1 cellular context compared by ENCODE assay signal in genomic region chr1:53890522-53890941, GRCh38.
TF ChIP-seq lines count a peak whose summit lies in the region.

No MANE protein-coding gene starts in this region.

TF ChIP-seq in IMR-90, 13 proteins besides CTCF, POLR2A, EP300 and RAD21:
- no peak for TF ChIP-seq RCOR1 (IDR thresholded peaks at IDR 0.05; ENCODE audit: insufficient replicate concordance, low read length)
- TF ChIP-seq MAZ (IDR thresholded peaks at IDR 0.05; ENCODE audit: borderline replicate concordance, low read depth, low read length): no peak
- no peak for TF ChIP-seq CHD1 (IDR thresholded peaks at IDR 0.05; ENCODE audit: low read depth, low read length)
- TF ChIP-seq, protein P1, sequence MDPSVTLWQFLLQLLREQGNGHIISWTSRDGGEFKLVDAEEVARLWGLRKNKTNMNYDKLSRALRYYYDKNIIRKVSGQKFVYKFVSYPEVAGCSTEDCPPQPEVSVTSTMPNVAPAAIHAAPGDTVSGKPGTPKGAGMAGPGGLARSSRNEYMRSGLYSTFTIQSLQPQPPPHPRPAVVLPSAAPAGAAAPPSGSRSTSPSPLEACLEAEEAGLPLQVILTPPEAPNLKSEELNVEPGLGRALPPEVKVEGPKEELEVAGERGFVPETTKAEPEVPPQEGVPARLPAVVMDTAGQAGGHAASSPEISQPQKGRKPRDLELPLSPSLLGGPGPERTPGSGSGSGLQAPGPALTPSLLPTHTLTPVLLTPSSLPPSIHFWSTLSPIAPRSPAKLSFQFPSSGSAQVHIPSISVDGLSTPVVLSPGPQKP (IDR thresholded peaks at IDR 0.05; ENCODE audit: borderline replicate concordance, low read depth, low read length): no peak
- no peak for TF ChIP-seq FOS (IDR thresholded peaks at IDR 0.05; ENCODE audit: low read depth, low read length)
- no peak for TF ChIP-seq MXI1 (IDR thresholded peaks at IDR 0.05; ENCODE audit: borderline replicate concordance, low read depth, low read length)
- no peak for TF ChIP-seq RFX5 (IDR thresholded peaks at IDR 0.05; ENCODE audit: low read depth, low read length)
- TF ChIP-seq MAFK (IDR thresholded peaks at IDR 0.05; ENCODE audit: low read depth, low read length): no peak
- TF ChIP-seq NFE2L2 (IDR thresholded peaks at IDR 0.05; ENCODE audit: low read depth, low read length): no peak
- no peak; the same call in 1 of the 2 replicates for TF ChIP-seq USF2 (IDR thresholded peaks at IDR 0.05; ENCODE audit: low read depth, low read length)
- no peak for TF ChIP-seq CEBPB (IDR thresholded peaks at IDR 0.05; ENCODE audit: low read depth, low read length)
- TF ChIP-seq SMC3 (IDR thresholded peaks at IDR 0.05; ENCODE audit: low read depth, low read length): no peak
- TF ChIP-seq BHLHE40 (IDR thresholded peaks at IDR 0.05; ENCODE audit: low read depth, low read length): no peak
